Comparison of ENCODE assay signal across 9 cellular contexts in the genomic region with DNA sequence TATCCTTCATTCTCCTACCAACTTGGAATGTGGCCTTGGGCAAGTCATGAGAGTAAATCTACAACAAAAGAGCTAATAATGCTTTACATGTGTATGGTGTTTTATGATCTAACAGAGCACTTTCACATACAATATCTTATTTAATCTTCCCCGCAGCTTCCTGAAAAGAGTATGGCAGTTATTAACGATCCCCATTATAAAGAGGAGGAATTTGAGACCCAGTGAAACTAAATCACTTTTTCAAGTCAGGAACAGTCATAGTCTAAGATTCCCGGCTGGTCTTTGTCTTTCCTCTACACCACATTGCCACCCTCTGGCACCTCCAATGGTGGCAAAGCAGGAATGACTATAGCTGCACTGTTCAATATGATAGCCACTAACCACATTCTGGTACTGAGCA.
DNase-seq lines count a peak whose midpoint lies in the region; ATAC-seq and TF ChIP-seq lines count a peak whose summit lies in the region.
"Had no signal": no experiment of that assay in that cellular context is flagged by ENCODE, and none has a peak within 500 bp of the region (broad histone marks: within the 10 kb centered on the region; RNA-seq: fewer than 3 reads in every experiment).

No MANE protein-coding gene starts in this region.

- ATAC-seq in HG03354 (IDR thresholded peaks at IDR 0.05; ENCODE audit: poor library complexity, severe bottlenecking, unreplicated experiment) (no peak), GM21447 (IDR thresholded peaks at IDR 0.05; ENCODE audit: unreplicated experiment) (no peak)

- TF ChIP-seq CTCF in coronary artery (IDR thresholded peaks at IDR 0.05) (peak; percentile 17), neural progenitor cell (IDR thresholded peaks at IDR 0.05) (peak; percentile 27), mesothelial cell of epicardium (IDR thresholded peaks at IDR 0.05; ENCODE audit: unreplicated experiment) (no peak)

- no peak overlapping the region for H3K4me2 ChIP-seq in neural progenitor cell

- no peaks in the 10 kb centered on the region for H4K20me1 ChIP-seq in neural progenitor cell (ENCODE audit: low read depth)

- H3K4me3 Mint-ChIP-seq in neural progenitor cell (no peak overlapping the region), mesothelial cell of epicardium (no peak overlapping the region)

- H3K9me3 Mint-ChIP-seq in neural progenitor cell (no peaks in the 10 kb centered on the region), mesothelial cell of epicardium (no peaks in the 10 kb centered on the region)

- peak; percentile 13 for DNase-seq in DMS114 treated with DMSO at 0.1 percent for 48 hours (lab: John Stamatoyannopoulos, UW; ENCODE audit: unreplicated experiment)
- DNase-seq in M059J (ENCODE audit: low read depth) = peak; percentile 80
- DNase-seq in coronary artery (ENCODE audit: low spot score) = no peak
- DNase-seq in neural progenitor cell (ENCODE audit: low spot score) = peak; percentile 27
- no peak for DNase-seq in stimulated activated naive CD4-positive, alpha-beta T cell treated with Interleukin-2 at 50 U/mL for 16 hours (lab: John Stamatoyannopoulos, UW)
- no peak for DNase-seq in mesothelial cell of epicardium (ENCODE audit: low spot score in 2 of 2, unreplicated experiment in 2 of 2)
- DNase-seq: stimulated activated CD4-positive, alpha-beta T cell treated with anti-CD3 and anti-CD28 coated beads, Interleukin-4, amount 100 ng/mL, for 4 hours had no signal

- H3K36me3 Mint-ChIP-seq in neural progenitor cell = no peaks in the 10 kb centered on the region
- no peaks in the 10 kb centered on the region for H3K36me3 Mint-ChIP-seq in mesothelial cell of epicardium

- no peak overlapping the region for H3K4me3 ChIP-seq in coronary artery
- no peak overlapping the region for H3K4me3 ChIP-seq in neural progenitor cell

- no peak overlapping the region for H2AFZ ChIP-seq in neural progenitor cell (replicated peaks)

- H3K9me3 ChIP-seq in neural progenitor cell (ENCODE audit: low read depth) = no peaks in the 10 kb centered on the region

- H3K27ac ChIP-seq in coronary artery (no peak overlapping the region), neural progenitor cell (no peak overlapping the region)

- no peaks in the 10 kb centered on the region for H3K79me2 ChIP-seq in neural progenitor cell (ENCODE audit: low read depth)

- no peak overlapping the region for H3K9ac ChIP-seq in neural progenitor cell

- H3K4me1 Mint-ChIP-seq in neural progenitor cell (no peaks in the 10 kb centered on the region), mesothelial cell of epicardium (no peaks in the 10 kb centered on the region)

- no peaks in the 10 kb centered on the region for H3K36me3 ChIP-seq in neural progenitor cell

- no peaks in the 10 kb centered on the region for H3K4me1 ChIP-seq in neural progenitor cell

- H3K27me3 Mint-ChIP-seq in neural progenitor cell (ENCODE audit: insufficient read depth, low read depth) (no peaks in the 10 kb centered on the region), mesothelial cell of epicardium (ENCODE audit: low read depth) (peaks cover 3% of the 10 kb centered on the region)

- H3K27ac Mint-ChIP-seq in neural progenitor cell (no peak overlapping the region), mesothelial cell of epicardium (no peak overlapping the region)

- H3K27me3 ChIP-seq in neural progenitor cell = no peaks in the 10 kb centered on the region

- no peaks in the 10 kb centered on the region for H3F3A ChIP-seq in neural progenitor cell (ENCODE audit: low read depth)

Comparison
In these comparisons a context has a peak if more than half of its experiments do, and no peak if none do; other contexts are left out.
1. DNase-seq: peak in DMS114 treated with DMSO at 0.1 percent for 48 hours (single experiment), M059J (single experiment) and neural progenitor cell (single experiment); none in coronary artery (single experiment), stimulated activated naive CD4-positive, alpha-beta T cell treated with Interleukin-2 at 50 U/mL for 16 hours (single experiment) and mesothelial cell of epicardium (0 of 2).